1 cellular context compared by ENCODE assay signal in the genomic region with DNA sequence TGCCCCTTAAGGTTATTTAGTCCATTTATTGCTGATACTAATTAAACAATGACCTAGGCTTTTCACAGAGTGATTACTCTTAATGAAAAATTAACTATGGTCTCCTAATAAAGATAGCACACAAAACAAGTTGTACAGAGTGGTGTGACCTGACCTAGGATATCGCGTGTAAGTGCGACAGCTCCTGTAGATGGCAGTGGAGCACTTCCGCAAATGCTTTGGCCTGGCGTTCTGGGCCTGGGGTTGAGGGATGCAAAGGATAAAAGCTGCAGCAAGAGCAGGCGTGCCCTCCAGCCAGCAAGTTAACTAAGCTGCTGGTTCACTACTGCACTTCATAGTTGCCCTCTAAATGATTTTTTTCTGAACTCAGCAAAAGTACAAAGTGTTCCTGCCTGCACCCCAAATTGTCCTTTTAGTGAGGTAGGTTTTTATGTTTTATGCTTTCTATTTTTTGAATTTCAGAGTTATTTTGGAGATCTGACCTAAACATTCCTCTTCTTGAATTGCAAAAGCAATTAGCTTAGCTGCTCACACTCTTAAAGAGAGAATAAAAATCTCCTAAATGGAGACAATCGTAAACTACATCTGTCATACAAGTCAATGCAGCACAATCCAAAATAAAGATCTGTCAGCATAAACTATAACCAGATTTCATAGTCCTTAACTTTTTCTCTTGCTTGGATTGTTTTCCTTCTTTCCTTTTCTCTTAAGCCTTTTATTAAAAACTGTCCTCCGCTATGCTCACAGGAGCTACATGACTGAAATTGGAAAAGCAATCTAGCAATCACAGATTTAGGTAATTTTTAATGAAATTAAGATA.
TF ChIP-seq lines count a peak whose summit lies in the region.

No MANE protein-coding gene starts in this region.

TF ChIP-seq in HepG2, 621 proteins besides CTCF, POLR2A, EP300 and RAD21 (continued from another document):
- TF ChIP-seq MAFF (IDR thresholded peaks at IDR 0.05; ENCODE audit: low read depth, low read length) = 0 out of 2 replicates have a peak, but pooled peaks have one; percentile 10
- 0 out of 2 replicates have a peak, but pooled peaks have one; percentile 26 for TF ChIP-seq ZFY (CRISPR knock-in tag; IDR thresholded peaks at IDR 0.05)
- peak; percentile 98 for TF ChIP-seq STAG1 (CRISPR knock-in tag; IDR thresholded peaks at IDR 0.05)
- peak; percentile 41 to 59; a peak in 3 of 4 replicates for TF ChIP-seq MAFK (conservative IDR thresholded peaks at IDR 0.05 in 1 of 2, IDR thresholded peaks at IDR 0.05 in 1 of 2; ENCODE audit: low read length in 2 of 2)
- no peak for TF ChIP-seq ZNF460 (CRISPR knock-in tag; IDR thresholded peaks at IDR 0.05; ENCODE audit: borderline replicate concordance)
